ENCODE assay signal across 8 cellular contexts in the genomic region with DNA sequence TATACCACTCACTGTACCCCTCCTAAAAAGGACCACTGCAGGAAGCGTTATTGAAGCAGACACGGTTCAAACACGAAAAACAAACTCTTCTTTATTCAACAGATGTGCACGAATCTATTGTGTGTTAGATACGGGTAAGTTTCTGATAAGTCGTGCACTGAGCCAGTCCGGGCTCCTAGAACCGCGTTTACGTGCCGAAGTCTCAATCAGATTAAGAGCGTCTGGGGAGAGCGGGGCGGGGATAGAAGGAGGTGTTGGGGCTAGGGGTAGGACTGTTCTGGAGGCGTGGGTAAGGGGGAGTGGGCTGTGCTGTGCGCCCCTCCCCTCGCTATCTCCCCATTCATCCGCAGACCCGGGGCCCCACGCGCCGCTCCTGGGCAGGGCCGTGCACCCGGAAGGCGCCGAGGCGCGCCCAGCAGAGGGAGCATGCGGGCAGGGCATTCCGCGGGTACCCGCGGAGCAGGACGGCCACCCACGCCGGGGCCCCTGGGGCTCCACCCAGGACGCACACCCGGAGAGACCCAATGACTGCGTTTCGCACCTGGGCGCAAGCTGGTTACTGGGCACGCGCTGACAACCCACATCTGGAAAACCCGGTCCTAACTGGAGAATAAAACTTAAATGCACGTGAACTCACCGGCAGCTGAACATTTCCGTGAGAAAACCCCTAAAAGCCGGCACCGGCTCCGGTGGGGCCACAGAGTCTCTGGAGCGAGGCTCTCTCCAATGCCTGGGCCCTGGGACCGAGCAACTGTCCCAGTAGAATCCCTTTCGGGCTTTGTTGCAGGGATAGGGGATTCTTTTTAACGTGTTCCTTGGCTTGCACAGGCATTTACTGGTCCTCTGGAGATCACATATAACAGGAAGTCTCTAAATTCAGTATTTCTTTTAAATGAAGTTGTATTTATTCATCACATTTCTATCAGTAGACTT. TPM values are rescaled to one million over a fixed set of nuclear protein-coding genes. Genes with fewer than 3 reads are reported as not detected.
A peak's percentile ranks its signal among the peaks of the same experiment; 100 is the strongest.
DNase-seq lines count a peak whose midpoint lies in the region; ATAC-seq, FAIRE-seq and TF ChIP-seq lines count a peak whose summit lies in the region.

No MANE protein-coding gene starts in this region.

- DNase-seq in A673 (ENCODE audit: low spot score) (peak; percentile 84), NCI-H2196 (lab: John Stamatoyannopoulos, UW; ENCODE audit: unreplicated experiment) (peak; percentile 67), cerebellar cortex (ENCODE audit: low spot score) (peak; percentile 79), kidney (peak; percentile 96)
- peak; percentile 89 for DNase-seq in activated CD4-positive, CD25-positive, alpha-beta regulatory T cell treated with anti-CD3 and anti-CD28 coated beads, Interleukin-2, amount 50 U/mL, for 72 hours
- peak; percentile 97 for DNase-seq in stimulated activated CD4-positive, alpha-beta T cell treated with anti-CD3 and anti-CD28 coated beads, Interleukin-15, amount 100 ng/mL, for 24 hours

- H3K36me3 ChIP-seq in A673 (ENCODE audit: insufficient read depth, low read length, poor library complexity, severe bottlenecking): no peaks in the 10 kb centered on the region
- H3K36me3 ChIP-seq in kidney (ENCODE audit: control insufficient read depth in 1 of 2, insufficient read depth in 2 of 2, low read length in 2 of 2): no peaks in the 10 kb centered on the region

- POLR2A ChIA-PET in A673 (lab: Charles Lee; ENCODE audit: low non-redundant PET): no interaction called here

- peak overlapping the region; percentile 48 for H3K4me3 ChIP-seq in A673 (ENCODE audit: low read depth, low read length, poor library complexity, severe bottlenecking)
- H3K4me3 ChIP-seq in kidney (ENCODE audit: low read length in 2 of 2): peak overlapping the region; percentile 71 to 76

- ATAC-seq in GM18511 (IDR thresholded peaks at IDR 0.05; ENCODE audit: unreplicated experiment): peak; percentile 74
- peak; percentile 69 for ATAC-seq in HG02973 (IDR thresholded peaks at IDR 0.05; ENCODE audit: unreplicated experiment)

- H3K9me3 ChIP-seq in A673 (ENCODE audit: low read depth, low read length, poor library complexity, severe bottlenecking) (no peaks in the 10 kb centered on the region), kidney (ENCODE audit: control insufficient read depth in 1 of 2, low read length in 2 of 2) (no peaks in the 10 kb centered on the region)

- intact Hi-C loops in A673 (cut with micrococcal nuclease; ENCODE audit: unreplicated experiment) (loop anchor here (1.0 to 10.0 kb wide), 2 partner anchors 134 to 691 kb away; a partner anchor contains a TSS), kidney (cut with DNase I) (loop anchor here (10.0 kb wide), 1 partner anchor 131 kb away; no protein-coding TSS in a partner anchor)

- CTCF ChIA-PET in A673 (lab: Charles Lee): interaction anchor here (1.0 to 1.4 kb wide), 5 partner anchors 8 to 689 kb away, joined by 3 to 14 read pairs (median 6); no protein-coding TSS in a partner anchor

- TF ChIP-seq CTCF in A673 (conservative IDR thresholded peaks at IDR 0.05; ENCODE audit: low read depth, low read length): peak; percentile 79
- TF ChIP-seq CTCF in kidney (IDR thresholded peaks at IDR 0.05; ENCODE audit: borderline replicate concordance, extremely low read depth, insufficient read depth): peak; percentile 84

- no TSS peak for BruUV-seq in A673 (replicated peaks; lab: Mats Ljungman, UMichigan)

- no peak for FAIRE-seq in kidney (lab: Jason Lieb, UNC)

- H3K27ac ChIP-seq in A673 (ENCODE audit: low read depth, low read length, poor library complexity, severe bottlenecking) (peak overlapping the region; percentile 72), kidney (ENCODE audit: low read depth in 2 of 2, low read length in 2 of 2) (peak overlapping the region; percentile 92 to 93)

- H3K4me1 ChIP-seq in A673 (ENCODE audit: insufficient read depth, low read length, poor library complexity, severe bottlenecking) (no peaks in the 10 kb centered on the region), kidney (ENCODE audit: control insufficient read depth in 1 of 2, insufficient read depth in 1 of 2, low read depth in 1 of 2, low read length in 2 of 2) (peaks cover 7 to 8% of the 10 kb centered on the region in 2 donors)

- peak overlapping the region; percentile 78 to 92 for H3K9ac ChIP-seq in kidney (ENCODE audit: low read length in 2 of 2)

- no peaks in the 10 kb centered on the region for H3K27me3 ChIP-seq in A673 (replicated peaks; ENCODE audit: insufficient read depth, low read depth, low read length, poor library complexity)

RNA-seq across cellular contexts. Expression of a gene that starts 40.6 kb away (rescaled TPM):
- total RNA-seq in A673 (2021) (51.4 and 54.9 TPM in 2 replicates), kidney (33.9 TPM)
- 7.9 TPM for polyA plus RNA-seq in kidney (ENCODE audit: insufficient read depth, low read depth, low replicate concordance)

RNA-seq across cellular contexts. Expression of a gene that starts 49.8 kb away (rescaled TPM):
- total RNA-seq in A673 (2021): 18.9 and 21.1 TPM in 2 replicates
- total RNA-seq in kidney: 61.0 TPM
- polyA plus RNA-seq in kidney (ENCODE audit: insufficient read depth, low read depth, low replicate concordance): 11.1 TPM

Comparison
In these comparisons a context has a peak if more than half of its experiments do, and no peak if none do; other contexts are left out.
1. Peak in every context shown above with its lines: DNase-seq, ATAC-seq, H3K4me3 ChIP-seq and H3K27ac ChIP-seq.